20 cellular contexts compared by ENCODE assay signal in the genomic region with DNA sequence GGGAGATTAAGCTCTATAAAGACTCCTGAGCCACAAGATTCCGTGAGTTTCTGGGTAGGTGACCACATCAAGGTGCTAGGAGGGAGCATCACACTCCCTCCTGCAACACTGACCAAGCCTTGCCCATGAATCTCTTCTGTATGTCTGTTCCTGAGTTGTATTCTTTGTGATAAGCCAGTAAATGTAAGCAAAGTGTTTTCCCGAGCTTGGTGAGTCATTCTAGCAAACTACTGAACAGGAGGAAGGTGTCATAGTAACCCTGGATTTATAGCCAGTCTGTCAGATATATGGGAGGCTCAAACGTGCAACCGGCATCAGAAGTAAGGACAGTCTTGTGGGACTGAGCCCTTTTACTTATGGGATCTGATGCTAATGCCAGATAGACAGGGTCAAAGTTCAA.
A peak's percentile ranks its signal among the peaks of the same experiment; 100 is the strongest.
DNase-seq lines count a peak whose midpoint lies in the region; ATAC-seq, FAIRE-seq and TF ChIP-seq lines count a peak whose summit lies in the region.
"Had no signal": no experiment of that assay in that cellular context is flagged by ENCODE, and none has a peak within 500 bp of the region (broad histone marks: within the 10 kb centered on the region; RNA-seq: fewer than 3 reads in every experiment).

No MANE protein-coding gene starts in this region.

- BruUV-seq in PC-3 (replicated peaks; lab: Mats Ljungman, UMichigan) = no TSS peak

- no peak overlapping the region for H3K4me3 ChIP-seq in PC-3 (ENCODE audit: low read length)
- no peak overlapping the region for H3K4me3 ChIP-seq in neuronal stem cell (ENCODE audit: low read length in 2 of 2)
- no peak overlapping the region for H3K4me3 ChIP-seq in kidney (ENCODE audit: low read length in 2 of 2)
- H3K4me3 ChIP-seq: lower lobe of right lung had no signal

- POLR2A ChIA-PET in PC-3 (lab: Charles Lee; ENCODE audit: unreplicated experiment) = no interaction called here

- H3K27me3 ChIP-seq in PC-3 (ENCODE audit: low read length) = no peaks in the 10 kb centered on the region
- no peaks in the 10 kb centered on the region for H3K27me3 ChIP-seq in neuronal stem cell (ENCODE audit: control insufficient read depth in 3 of 3, insufficient read depth in 3 of 3, low read depth in 1 of 3, low read length in 3 of 3)

- peak; percentile 49 for DNase-seq in H4 (ENCODE audit: low spot score)
- peak; percentile 38 for DNase-seq in PC-3
- DNase-seq in neuronal stem cell (ENCODE audit: low spot score) = no peak
- DNase-seq in putamen (ENCODE audit: low spot score) = no peak
- no peak for DNase-seq in OCI-M1 (lab: John Stamatoyannopoulos, UW)
- no peak for DNase-seq in kidney
- DNase-seq: activated CD4-positive, alpha-beta T cell treated with anti-CD3 and anti-CD28 coated beads, Interleukin-2, amount 50 U/mL, for 1 hour; activated CD8-positive, alpha-beta memory T cell treated with anti-CD3 and anti-CD28 coated beads, Interleukin-2, amount 10 ng/mL, durations not matched to agents 7 days and 5 days; activated naive CD4-positive, alpha-beta T cell treated with anti-CD3 and anti-CD28 coated beads, Interleukin-2, amount 50 U/mL, for 16 hours; C1 segment of cervical spinal cord; hypothalamus; lower lobe of right lung; NCI-H1092; NCI-H2029 treated with DMSO at 0.1 percent for 48 hours; NCI-H345; NCI-H774; Right ventricle myocardium superior had no signal

- H4K8ac ChIP-seq in neuronal stem cell (ENCODE audit: low read depth, low read length) = no peak overlapping the region

- no CpG with 5 or more reads among the region's 4 CpGs for WGBS in neuronal stem cell (ENCODE audit: extremely low coverage in 2 of 2, insufficient read length in 2 of 2, insufficient replicate concordance in 1 of 2), 2 donors

- no peak for TF ChIP-seq CTCF in PC-3 (conservative IDR thresholded peaks at IDR 0.05; ENCODE audit: low read depth, low read length)
- TF ChIP-seq CTCF in kidney (IDR thresholded peaks at IDR 0.05; ENCODE audit: borderline replicate concordance, extremely low read depth, insufficient read depth) = no peak

- H3F3A ChIP-seq in PC-3 (ENCODE audit: low read length, unreplicated experiment) = no peaks in the 10 kb centered on the region

- H3K4ac ChIP-seq in neuronal stem cell (ENCODE audit: low read length) = no peak overlapping the region

- no peak overlapping the region for H3K9ac ChIP-seq in PC-3 (ENCODE audit: low read length)
- H3K9ac ChIP-seq in neuronal stem cell (ENCODE audit: low read depth, low read length, poor library complexity) = no peak overlapping the region
- H3K9ac ChIP-seq in kidney (ENCODE audit: low read length in 2 of 2) = no peak overlapping the region

- no peak for FAIRE-seq in kidney (lab: Jason Lieb, UNC)

- H3K27ac ChIP-seq in PC-3 (ENCODE audit: low read length) (no peak overlapping the region), neuronal stem cell (replicated peaks; ENCODE audit: low read length) (no peak overlapping the region), kidney (ENCODE audit: low read depth in 2 of 2, low read length in 2 of 2) (no peak overlapping the region)
- H3K27ac ChIP-seq: lower lobe of right lung had no signal

- no peaks in the 10 kb centered on the region for H3K79me2 ChIP-seq in PC-3 (ENCODE audit: low read length)

- H3K9me2 ChIP-seq in PC-3 (replicated peaks; ENCODE audit: low read length) = no peaks in the 10 kb centered on the region

- H2BK15ac ChIP-seq in neuronal stem cell (ENCODE audit: low read length) = no peak overlapping the region

- H2BK120ac ChIP-seq in neuronal stem cell (ENCODE audit: low read depth, low read length) = no peak overlapping the region

- CTCF ChIA-PET in PC-3 (lab: Charles Lee) = no interaction called here

- H3K18ac ChIP-seq in neuronal stem cell (ENCODE audit: low read length) = no peak overlapping the region

- no peaks in the 10 kb centered on the region for H3K79me1 ChIP-seq in neuronal stem cell (ENCODE audit: low read depth, low read length)

- H2AFZ ChIP-seq in PC-3 (ENCODE audit: low read length) (no peak overlapping the region), neuronal stem cell (ENCODE audit: low read length) (peak overlapping the region; percentile 69)

- no peak overlapping the region for H3K23ac ChIP-seq in neuronal stem cell (ENCODE audit: low read depth, low read length, poor library complexity)

- intact Hi-C loops in PC-3 (cut with micrococcal nuclease) = no loop called here
- intact Hi-C loops in kidney (cut with DNase I) = no loop called here

- H3K4me1 ChIP-seq in PC-3 (ENCODE audit: insufficient read depth, low read length) (no peaks in the 10 kb centered on the region; the same call in 1 of the 2 replicates), neuronal stem cell (ENCODE audit: control insufficient read depth in 2 of 2, insufficient read depth in 1 of 2, low read depth in 1 of 2, low read length in 2 of 2) (peaks cover 0 to 1% of the 10 kb centered on the region in 2 donors), kidney (ENCODE audit: control insufficient read depth in 1 of 2, insufficient read depth in 1 of 2, low read depth in 1 of 2, low read length in 2 of 2) (no peaks in the 10 kb centered on the region)
- H3K4me1 ChIP-seq: lower lobe of right lung had no signal

- no peak overlapping the region for H4K91ac ChIP-seq in neuronal stem cell (ENCODE audit: low read depth, low read length, poor library complexity)

- H2BK12ac ChIP-seq in neuronal stem cell (ENCODE audit: low read length) = no peak overlapping the region

- H3K4me2 ChIP-seq in PC-3 (ENCODE audit: low read length) (no peak overlapping the region), neuronal stem cell (ENCODE audit: insufficient read depth, low read length, poor library complexity, severe bottlenecking) (no peak overlapping the region)

- H3K36me3 ChIP-seq in PC-3 (ENCODE audit: low read depth, low read length) = no peaks in the 10 kb centered on the region
- no peaks in the 10 kb centered on the region for H3K36me3 ChIP-seq in neuronal stem cell (replicated peaks in 1 of 2; ENCODE audit: control insufficient read depth in 2 of 2, insufficient read depth in 2 of 2, low read length in 2 of 2)
- no peaks in the 10 kb centered on the region for H3K36me3 ChIP-seq in kidney (ENCODE audit: control insufficient read depth in 1 of 2, insufficient read depth in 2 of 2, low read length in 2 of 2)
- H3K36me3 ChIP-seq: lower lobe of right lung had no signal

- no peak overlapping the region for H2AK5ac ChIP-seq in neuronal stem cell (ENCODE audit: low read depth, low read length)

- ATAC-seq in PC-3 (peak; percentile 95), esophagus mucosa (peak; percentile 23), GM18502 (IDR thresholded peaks at IDR 0.05; ENCODE audit: poor library complexity, unreplicated experiment) (no peak)
- ATAC-seq: activated CD8-positive, alpha-beta memory T cell treated with anti-CD3 and anti-CD28 coated beads, Interleukin-2, amount 10 ng/mL, durations not matched to agents 7 days and 5 days; lower lobe of right lung; sciatic nerve had no signal

- H3K9me3 ChIP-seq in PC-3 (ENCODE audit: low read length) = no peaks in the 10 kb centered on the region
- H3K9me3 ChIP-seq in neuronal stem cell (replicated peaks in 1 of 2; ENCODE audit: control insufficient read depth in 2 of 2, insufficient read depth in 1 of 2, low read depth in 1 of 2, low read length in 2 of 2) = no peaks in the 10 kb centered on the region
- H3K9me3 ChIP-seq in kidney (ENCODE audit: control insufficient read depth in 1 of 2, low read length in 2 of 2) = no peaks in the 10 kb centered on the region
- H3K9me3 ChIP-seq: lower lobe of right lung had no signal

- no peaks in the 10 kb centered on the region for H4K20me1 ChIP-seq in PC-3 (ENCODE audit: low read length)

- no peak overlapping the region for H3K14ac ChIP-seq in neuronal stem cell (ENCODE audit: low read length)

- no peak overlapping the region for H2BK5ac ChIP-seq in neuronal stem cell (ENCODE audit: low read length)

Comparison
In these comparisons a context has a peak if more than half of its experiments do, and no peak if none do; other contexts are left out.
1. DNase-seq: peak in H4 (single experiment) and PC-3 (single experiment); none in neuronal stem cell (single experiment), putamen (single experiment), OCI-M1 (single experiment) and kidney (single experiment).